ENCODE assay signal across 10 cellular contexts in the genomic region with DNA sequence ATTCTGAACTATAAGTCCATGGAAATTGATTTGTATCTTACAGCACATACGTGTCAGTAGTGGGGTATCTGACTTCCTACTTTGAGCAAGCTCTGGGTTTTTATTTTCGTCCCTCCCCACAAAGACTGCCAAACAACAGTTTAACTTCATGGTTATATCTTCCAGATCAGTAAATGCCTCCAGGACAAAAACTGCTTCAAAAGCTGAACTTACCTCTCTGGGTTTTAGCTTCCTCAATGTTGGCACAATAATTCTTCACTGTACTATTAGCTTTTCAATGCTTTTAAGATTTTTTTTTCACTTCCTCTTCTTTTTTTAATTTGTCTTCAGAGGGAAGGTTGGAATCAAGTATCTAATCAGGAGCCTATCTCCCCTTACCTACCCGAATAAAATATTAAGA. TPM values are rescaled to one million over a fixed set of nuclear protein-coding genes. Genes with fewer than 3 reads are reported as not detected.
DNase-seq lines count a peak whose midpoint lies in the region; ATAC-seq and TF ChIP-seq lines count a peak whose summit lies in the region.
"Had no signal": no experiment of that assay in that cellular context is flagged by ENCODE, and none has a peak within 500 bp of the region (broad histone marks: within the 10 kb centered on the region; RNA-seq: fewer than 3 reads in every experiment).

No MANE protein-coding gene starts in this region.

- 50% methylated on average over 3 of the region's 3 CpGs for WGBS in SK-N-SH (ENCODE audit: low lambda C conversion rate)
- 37 to 53% (median 49%) methylated on average over 3 of the region's 3 CpGs for WGBS in heart left ventricle, 4 donors

- H3K27me3 ChIP-seq in SK-N-SH (ENCODE audit: insufficient read depth): no peaks in the 10 kb centered on the region
- H3K27me3 ChIP-seq in skeletal muscle satellite cell (ENCODE audit: control insufficient read depth, insufficient read depth, low read length): no peaks in the 10 kb centered on the region
- H3K27me3 ChIP-seq in heart left ventricle: no peaks in the 10 kb centered on the region

- H3K4me2 ChIP-seq in SK-N-SH: no peak overlapping the region
- peak overlapping the region; percentile 71 for H3K4me2 ChIP-seq in OCI-LY7 (ENCODE audit: low read length)
- peak overlapping the region; percentile 50 for H3K4me2 ChIP-seq in skeletal muscle satellite cell (ENCODE audit: low read length)

- H3K9me3 Mint-ChIP-seq in MCF 10A (ENCODE audit: unreplicated experiment): no peaks in the 10 kb centered on the region
- H3K9me3 Mint-ChIP-seq: activated naive CD4-positive, alpha-beta T cell treated with anti-CD3 and anti-CD28 coated beads, Interleukin-2, amount 10 ng/mL, durations not matched to agents 7 days and 5 days had no signal

- peaks cover 9% of the 10 kb centered on the region for H3K79me2 ChIP-seq in SK-N-SH (ENCODE audit: insufficient read depth)
- H3K79me2 ChIP-seq in OCI-LY7 (ENCODE audit: insufficient read depth, low read depth, low read length): peaks cover 8% of the 10 kb centered on the region

- H3K9me3 ChIP-seq in SK-N-SH (no peaks in the 10 kb centered on the region), OCI-LY7 (ENCODE audit: low read length) (no peaks in the 10 kb centered on the region), skeletal muscle satellite cell (replicated peaks; ENCODE audit: low read length) (no peaks in the 10 kb centered on the region), heart left ventricle (no peaks in the 10 kb centered on the region)

- TF ChIP-seq POLR2A in heart left ventricle (IDR thresholded peaks at IDR 0.05): no peak

- no peak for TF ChIP-seq EP300 in SK-N-SH (IDR thresholded peaks at IDR 0.05; ENCODE audit: borderline replicate concordance in 1 of 2, low read depth in 1 of 2, low read length in 1 of 2)

- H3K27ac Mint-ChIP-seq in MCF 10A (ENCODE audit: low read depth, unreplicated experiment): peak overlapping the region; percentile 75
- H3K27ac Mint-ChIP-seq: activated naive CD4-positive, alpha-beta T cell treated with anti-CD3 and anti-CD28 coated beads, Interleukin-2, amount 10 ng/mL, durations not matched to agents 7 days and 5 days had no signal

- TF ChIP-seq CTCF in SK-N-SH (IDR thresholded peaks at IDR 0.05) (no peak), OCI-LY7 (conservative IDR thresholded peaks at IDR 0.05; ENCODE audit: low read length) (no peak), MCF 10A (IDR thresholded peaks at IDR 0.05; ENCODE audit: unreplicated experiment) (no peak), heart left ventricle (IDR thresholded peaks at IDR 0.05) (no peak)

- no peak for ATAC-seq in SK-N-SH treated with all-trans-retinoic acid at 6 μM for 48 hours
- ATAC-seq in heart left ventricle: no peak

- peaks cover 12% of the 10 kb centered on the region for H3K36me3 Mint-ChIP-seq in MCF 10A (ENCODE audit: insufficient read depth, unreplicated experiment)

- POLR2A ChIA-PET in SK-N-SH (lab: Yijun Ruan, JAX) (interaction anchor here (0.6 to 4.0 kb wide), 6 partner anchors 12 to 213 kb away, joined by 3 to 14 read pairs (median 4); partner anchors contain the start of gene CDC42EP2), OCI-LY7 (lab: Charles Lee) (interaction anchor here (0.6 to 1.3 kb wide), 6 partner anchors 9 to 876 kb away, joined by 3 to 4 read pairs (median 4); no protein-coding TSS in a partner anchor), MCF 10A (lab: Yijun Ruan, JAX) (interaction anchor here (0.6 to 2.4 kb wide), 12 partner anchors 13 to 483 kb away, joined by 3 to 32 read pairs (median 4); partner anchors contain the start of genes CDC42EP2 and POLA2)

- DNase-seq in SK-N-SH: no peak
- DNase-seq in OCI-LY7 (ENCODE audit: low spot score): no peak
- no peak for DNase-seq in MCF 10A (ENCODE audit: unreplicated experiment)
- no peak for DNase-seq in NCI-H187 (lab: John Stamatoyannopoulos, UW)
- DNase-seq in NCI-H1105 (lab: John Stamatoyannopoulos, UW): no peak
- DNase-seq in heart left ventricle: no peak
- DNase-seq: 8988T had no signal

- H3K27me3 Mint-ChIP-seq in MCF 10A (ENCODE audit: insufficient read depth, unreplicated experiment): no peaks in the 10 kb centered on the region

- no peak overlapping the region for H3K4me3 Mint-ChIP-seq in MCF 10A (ENCODE audit: unreplicated experiment)
- H3K4me3 Mint-ChIP-seq: activated naive CD4-positive, alpha-beta T cell treated with anti-CD3 and anti-CD28 coated beads, Interleukin-2, amount 10 ng/mL, durations not matched to agents 7 days and 5 days had no signal

- H2AFZ ChIP-seq in SK-N-SH (ENCODE audit: low read depth) (peak overlapping the region; percentile 80), OCI-LY7 (ENCODE audit: low read length) (peak overlapping the region; percentile 96)

- peak overlapping the region in 1 of 2 experiments; percentile 13; a peak in 2 of 4 replicates for H3K27ac ChIP-seq in SK-N-SH (ENCODE audit: low read depth in 2 of 2, low read length in 1 of 2)
- H3K27ac ChIP-seq in OCI-LY7 (ENCODE audit: low read depth, low read length, poor library complexity, severe bottlenecking): peak overlapping the region; percentile 63
- H3K27ac ChIP-seq in heart left ventricle: peak overlapping the region in 4 of 12 donors; percentile 15 to 64 (median 23)

- no peak for TF ChIP-seq RAD21 in SK-N-SH (IDR thresholded peaks at IDR 0.05; ENCODE audit: low read length)

- CTCF ChIA-PET in SK-N-SH (lab: Yijun Ruan, JAX): interaction anchor here (0.6 to 24.1 kb wide), 42 partner anchors 9 to 1084 kb away, joined by 3 to 1118 read pairs (median 5); partner anchors contain the start of genes CAPN1, CDC42EP2, SPDYC and TM7SF2
- CTCF ChIA-PET in OCI-LY7 (lab: Charles Lee; ENCODE audit: unreplicated experiment): interaction anchor here (0.7 to 1.8 kb wide), 5 partner anchors 12 to 65 kb away, joined by 3 to 5 read pairs (median 4); no protein-coding TSS in a partner anchor
- CTCF ChIA-PET in MCF 10A (lab: Yijun Ruan, JAX): interaction anchor here (0.6 to 11.0 kb wide), 31 partner anchors 9 to 452 kb away, joined by 3 to 273 read pairs (median 4); partner anchors contain the start of genes AP5B1, CDC42EP2, FRMD8 and POLA2

- BruUV-seq in OCI-LY7 (replicated peaks; lab: Mats Ljungman, UMichigan) (TSS peak; percentile 88), MCF 10A (replicated peaks; lab: Mats Ljungman, UMichigan) (no TSS peak)

- H4K20me1 ChIP-seq in SK-N-SH (ENCODE audit: insufficient read depth) (peaks cover under 1% of the 10 kb centered on the region; the same call in 1 of the 2 replicates), OCI-LY7 (ENCODE audit: insufficient read depth, low read length) (peaks cover 2% of the 10 kb centered on the region; the same call in 1 of the 2 replicates)

- H3K4me1 ChIP-seq in SK-N-SH (ENCODE audit: control insufficient read depth in 1 of 2, insufficient read depth in 2 of 2, low read depth in 1 of 2, low read length in 1 of 2) (peaks cover 0 to 3% of the 10 kb centered on the region in 2 experiments; a peak in 2 of 4 replicates), OCI-LY7 (ENCODE audit: insufficient read depth, low read length, poor library complexity, severe bottlenecking) (peaks cover 8% of the 10 kb centered on the region), skeletal muscle satellite cell (ENCODE audit: control insufficient read depth, insufficient read depth, low read length) (peaks cover 8% of the 10 kb centered on the region), heart left ventricle (peaks cover 0 to 19% (median 5%) of the 10 kb centered on the region in 12 donors)

- peaks cover 9% of the 10 kb centered on the region for H3K4me1 Mint-ChIP-seq in MCF 10A (ENCODE audit: insufficient read depth, unreplicated experiment)

- intact Hi-C loops in OCI-LY7 (cut with micrococcal nuclease; ENCODE audit: unreplicated experiment): no loop called here
- intact Hi-C loops in MCF 10A (cut with micrococcal nuclease): no loop called here
- intact Hi-C loops in heart left ventricle (cut with DNase I): loop anchor here in 1 of 10 donors (1.0 kb wide), 1 partner anchor 54 kb away; no protein-coding TSS in a partner anchor

- H3K9me2 ChIP-seq in SK-N-SH (no peaks in the 10 kb centered on the region), OCI-LY7 (ENCODE audit: insufficient read depth, low read length) (no peaks in the 10 kb centered on the region)

- H3K9ac ChIP-seq in SK-N-SH: no peak overlapping the region
- H3K9ac ChIP-seq in skeletal muscle satellite cell (ENCODE audit: low read depth, low read length): peak overlapping the region; percentile 64

- no peak overlapping the region; a peak in 1 of 4 replicates for H3K4me3 ChIP-seq in SK-N-SH (ENCODE audit: low read depth in 2 of 2, low read length in 1 of 2)
- H3K4me3 ChIP-seq in OCI-LY7 (ENCODE audit: low read depth, low read length, poor library complexity, severe bottlenecking): peak overlapping the region; percentile 44
- no peak overlapping the region for H3K4me3 ChIP-seq in skeletal muscle satellite cell (ENCODE audit: low read length)
- peak overlapping the region in 1 of 12 donors; percentile 18 for H3K4me3 ChIP-seq in heart left ventricle

- H3K36me3 ChIP-seq in SK-N-SH (replicated peaks in 1 of 2; ENCODE audit: control insufficient read depth in 1 of 2, insufficient read depth in 2 of 2, low read length in 1 of 2): no peaks in the 10 kb centered on the region
- no peaks in the 10 kb centered on the region for H3K36me3 ChIP-seq in OCI-LY7 (ENCODE audit: insufficient read depth, low read length)
- H3K36me3 ChIP-seq in skeletal muscle satellite cell (ENCODE audit: insufficient read depth, low read length): no peaks in the 10 kb centered on the region
- no peaks in the 10 kb centered on the region for H3K36me3 ChIP-seq in heart left ventricle

- H3F3A ChIP-seq in SK-N-SH (replicated peaks; ENCODE audit: insufficient read depth): peaks cover 23% of the 10 kb centered on the region

RNA-seq across cellular contexts. Expression of gene DPF2, which starts 4.1 kb away (rescaled TPM):
- polyA plus RNA-seq in SK-N-SH (2012; rRNA removed) (29.6 and 44.9 TPM in 2 replicates), heart left ventricle (10 to 100 TPM; 22.9 to 35.1 TPM)
- polyA plus RNA-seq in SK-N-SH (2012; cell fraction: cytosol; rRNA removed): 32.6 and 36.7 TPM in 2 replicates
- polyA plus RNA-seq in SK-N-SH (2012; cell fraction: nucleus; rRNA removed): 71.8 and 81.4 TPM in 2 replicates
- 38.5 and 39.9 TPM in 2 replicates for total RNA-seq in OCI-LY7 (2014; rRNA removed; shearing (Covaris generic))
- total RNA-seq in OCI-LY7 (2022) (62.2 and 64.2 TPM in 2 replicates), MCF 10A (2022) (83.9 and 86.6 TPM in 2 replicates), heart left ventricle (10 to 100 TPM; 41.0 to 55.4 (median 46.2) TPM)
- 32.3 and 34.5 TPM in 2 replicates for total RNA-seq in skeletal muscle satellite cell (2012; rRNA removed)

RNA-seq across cellular contexts. Expression of gene CDC42EP2, which starts 14.8 kb away (rescaled TPM):
- polyA plus RNA-seq in SK-N-SH (2012; rRNA removed) (5.1 and 8.1 TPM in 2 replicates), heart left ventricle (10 to 100 TPM; 10.3 to 16.3 TPM)
- polyA plus RNA-seq in SK-N-SH (2012; cell fraction: cytosol; rRNA removed): 2.5 and 4.1 TPM in 2 replicates
- 5.6 and 7.7 TPM in 2 replicates for polyA plus RNA-seq in SK-N-SH (2012; cell fraction: nucleus; rRNA removed)
- not detected in 2 replicates for total RNA-seq in OCI-LY7 (2014; rRNA removed; shearing (Covaris generic))
- total RNA-seq in OCI-LY7 (2022) (1.7 and 3.9 TPM in 2 replicates), MCF 10A (2022) (24.5 and 35.0 TPM in 2 replicates), heart left ventricle (10 to 100 TPM in 4 of 9 donors, 1 to 10 TPM in 5; 3.3 to 25.0 (median 8.9) TPM)
- 18.0 and 36.9 TPM in 2 replicates for total RNA-seq in skeletal muscle satellite cell (2012; rRNA removed)

RNA-seq across cellular contexts. Expression of gene TIGD3, which starts 25.0 kb away (rescaled TPM):
- polyA plus RNA-seq in SK-N-SH (2012; rRNA removed) (0.34 and 0.41 TPM in 2 replicates), heart left ventricle (under 1 TPM; 0.29 to 0.42 TPM)
- polyA plus RNA-seq in SK-N-SH (2012; cell fraction: cytosol; rRNA removed): 0.19 and 0.41 TPM in 2 replicates
- 0.75 and 0.92 TPM in 2 replicates for polyA plus RNA-seq in SK-N-SH (2012; cell fraction: nucleus; rRNA removed)
- total RNA-seq in OCI-LY7 (2014; rRNA removed; shearing (Covaris generic)): 2.2 and 2.7 TPM in 2 replicates
- total RNA-seq in OCI-LY7 (2022) (2.0 TPM in 2 replicates), MCF 10A (2022) (0.14 TPM in 1 of 2 replicates, not detected in the other), heart left ventricle (under 1 TPM in 7 of 9 donors, not detected in 2; 0.19 to 0.91 (median 0.47) TPM)
- total RNA-seq in skeletal muscle satellite cell (2012; rRNA removed): under 0.01 TPM in 1 of 2 replicates, not detected in the other

RNA-seq across cellular contexts. Expression of gene SLC25A45, which starts 52.9 kb away (rescaled TPM):
- polyA plus RNA-seq in SK-N-SH (2012; rRNA removed) (3.1 and 3.6 TPM in 2 replicates), heart left ventricle (1 to 10 TPM; 3.8 to 6.6 TPM)
- polyA plus RNA-seq in SK-N-SH (2012; cell fraction: cytosol; rRNA removed): 1.2 and 1.8 TPM in 2 replicates
- 13.7 and 17.4 TPM in 2 replicates for polyA plus RNA-seq in SK-N-SH (2012; cell fraction: nucleus; rRNA removed)
- total RNA-seq in OCI-LY7 (2014; rRNA removed; shearing (Covaris generic)): 5.9 and 7.0 TPM in 2 replicates
- total RNA-seq in OCI-LY7 (2022) (20.7 and 24.0 TPM in 2 replicates), MCF 10A (2022) (3.9 and 4.9 TPM in 2 replicates), heart left ventricle (10 to 100 TPM in 1 of 9 donors, 1 to 10 TPM in 8; 3.8 to 11.6 (median 6.6) TPM)
- total RNA-seq in skeletal muscle satellite cell (2012; rRNA removed): 1.3 and 2.0 TPM in 2 replicates

RNA-seq across cellular contexts. Expression of gene FRMD8, which starts 56.9 kb away (rescaled TPM):
- polyA plus RNA-seq in SK-N-SH (2012; rRNA removed) (17.4 and 19.0 TPM in 2 replicates), heart left ventricle (10 to 100 TPM in 1 of 2 donors, 1 to 10 TPM in 1; 8.0 to 16.3 TPM)
- 8.0 and 14.0 TPM in 2 replicates for polyA plus RNA-seq in SK-N-SH (2012; cell fraction: cytosol; rRNA removed)
- 32.3 and 58.1 TPM in 2 replicates for polyA plus RNA-seq in SK-N-SH (2012; cell fraction: nucleus; rRNA removed)
- total RNA-seq in OCI-LY7 (2014; rRNA removed; shearing (Covaris generic)): 36.7 and 55.8 TPM in 2 replicates
- total RNA-seq in OCI-LY7 (2022) (31.5 and 37.6 TPM in 2 replicates), MCF 10A (2022) (18.9 and 21.7 TPM in 2 replicates), heart left ventricle (10 to 100 TPM in 7 of 9 donors, 1 to 10 TPM in 2; 6.1 to 24.1 (median 11.3) TPM)
- total RNA-seq in skeletal muscle satellite cell (2012; rRNA removed): 40.3 and 51.8 TPM in 2 replicates
